21 cellular contexts compared by ENCODE assay signal in the genomic region with DNA sequence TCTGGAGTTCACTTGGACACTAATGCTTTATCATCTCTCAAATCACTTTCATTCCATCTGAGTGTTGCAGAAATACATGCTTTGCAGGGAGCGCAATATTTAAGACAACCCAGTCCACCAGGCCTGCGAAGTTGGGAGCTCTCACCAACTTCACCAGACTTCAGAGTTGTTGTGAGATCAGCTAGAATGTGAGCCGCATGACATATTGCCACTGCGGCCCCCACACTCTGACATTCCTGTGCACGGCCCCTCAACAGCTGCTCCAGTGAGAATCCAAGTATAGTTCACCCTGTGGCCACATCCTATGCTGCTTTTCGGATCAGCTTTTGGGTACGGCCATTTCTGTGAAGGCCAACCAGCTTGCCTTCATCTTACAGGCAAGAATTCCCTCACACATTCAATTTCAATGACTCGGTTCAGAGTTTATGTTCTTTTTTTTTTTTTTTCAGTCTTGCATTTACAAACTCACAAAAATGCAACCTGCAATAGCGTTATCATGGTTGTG.
A peak's percentile ranks its signal among the peaks of the same experiment; 100 is the strongest.
DNase-seq lines count a peak whose midpoint lies in the region; ATAC-seq and TF ChIP-seq lines count a peak whose summit lies in the region.
"Had no signal": no experiment of that assay in that cellular context is flagged by ENCODE, and none has a peak within 500 bp of the region (broad histone marks: within the 10 kb centered on the region; RNA-seq: fewer than 3 reads in every experiment).

No MANE protein-coding gene starts in this region.

- H3K4me1 Mint-ChIP-seq in neural progenitor cell: peaks cover 7% of the 10 kb centered on the region
- no peaks in the 10 kb centered on the region for H3K4me1 Mint-ChIP-seq in activated CD4-positive, alpha-beta T cell treated with anti-CD3 and anti-CD28 coated beads, Interleukin-2, amount 10 ng/mL, durations not matched to agents 7 days and 5 days
- H3K4me1 Mint-ChIP-seq: B cell; CD14-positive monocyte; CD8-positive, alpha-beta memory T cell; GM23338 had no signal

- no peak overlapping the region for H2AFZ ChIP-seq in neural progenitor cell (replicated peaks)
- H2AFZ ChIP-seq: GM23338 had no signal

- no peaks in the 10 kb centered on the region for H3K79me2 ChIP-seq in neural progenitor cell (ENCODE audit: low read depth)

- H3K4me3 ChIP-seq in SJCRH30: no peak overlapping the region
- H3K4me3 ChIP-seq in neural progenitor cell: no peak overlapping the region
- no peak overlapping the region for H3K4me3 ChIP-seq in aorta (ENCODE audit: low read length in 2 of 2)
- H3K4me3 ChIP-seq: BLaER1, GM12878, GM23338, HAP-1 had no signal

- no peak overlapping the region for H3K4me2 ChIP-seq in neural progenitor cell
- H3K4me2 ChIP-seq: BLaER1, GM23338 had no signal

- no peak overlapping the region for H3K4me3 Mint-ChIP-seq in neural progenitor cell
- H3K4me3 Mint-ChIP-seq in activated CD4-positive, alpha-beta T cell treated with anti-CD3 and anti-CD28 coated beads, Interleukin-2, amount 10 ng/mL, durations not matched to agents 7 days and 5 days: no peak overlapping the region
- H3K4me3 Mint-ChIP-seq: B cell; CD14-positive monocyte; CD4-positive, alpha-beta T cell; GM23338; HFFc6 had no signal

- ATAC-seq in aorta (ENCODE audit: low FRiP score) (peak; percentile 10), GM19397 (IDR thresholded peaks at IDR 0.05; ENCODE audit: unreplicated experiment) (no peak)
- ATAC-seq: GM12878, GM23338 had no signal

- H3K9ac ChIP-seq in neural progenitor cell: no peak overlapping the region
- H3K9ac ChIP-seq: BLaER1 had no signal

- H3K27me3 ChIP-seq in SJCRH30 (no peaks in the 10 kb centered on the region), neural progenitor cell (no peaks in the 10 kb centered on the region), aorta (ENCODE audit: control insufficient read depth in 1 of 2, insufficient read depth in 2 of 2, low read length in 1 of 2) (no peaks in the 10 kb centered on the region)
- H3K27me3 ChIP-seq: BLaER1 had no signal

- CTCF ChIA-PET in activated CD4-positive, alpha-beta T cell treated with anti-CD3 and anti-CD28 coated beads, Interleukin-2, amount 10 ng/mL, durations not matched to agents 7 days and 5 days (lab: Charles Lee): interaction anchor here (0.9 kb wide), 1 partner anchor 74 kb away, joined by 3 read pairs; no protein-coding TSS in a partner anchor

- no peaks in the 10 kb centered on the region for H4K20me1 ChIP-seq in neural progenitor cell (ENCODE audit: low read depth)
- H4K20me1 ChIP-seq: BLaER1 had no signal

- H3K4me1 ChIP-seq in SJCRH30 (no peaks in the 10 kb centered on the region; the same call in 1 of the 2 replicates), neural progenitor cell (no peaks in the 10 kb centered on the region), aorta (ENCODE audit: control insufficient read depth in 1 of 2, insufficient read depth in 2 of 2, low read length in 2 of 2) (no peaks in the 10 kb centered on the region)
- H3K4me1 ChIP-seq: BLaER1, HAP-1 had no signal

- intact Hi-C loops in aorta (cut with DNase I): no loop called here

- DNase-seq in SJCRH30 (peak; percentile 26 to 42), left kidney (ENCODE audit: low read depth, low spot score) (peak; percentile 31), neural progenitor cell (ENCODE audit: low spot score) (no peak), aorta (no peak), NK-92 (lab: John Stamatoyannopoulos, UW; ENCODE audit: unreplicated experiment) (no peak)
- no peak for DNase-seq in activated CD4-positive, alpha-beta T cell treated with anti-CD3 and anti-CD28 coated beads, Interleukin-2, amount 10 ng/mL, durations not matched to agents 7 days and 5 days
- DNase-seq: CD4-positive, alpha-beta T cell; CD8-positive, alpha-beta memory T cell; DMS 273 treated with DMSO at 0.1 percent for 48 hours; DMS79; EL; GDM1; HFFc6 had no signal

- WGBS in aorta, 2 donors: 51 to 65% methylated on average over 9 of the region's 9 CpGs

- H3K27me3 Mint-ChIP-seq in neural progenitor cell (ENCODE audit: insufficient read depth, low read depth): peaks cover 4% of the 10 kb centered on the region
- H3K27me3 Mint-ChIP-seq in activated CD4-positive, alpha-beta T cell treated with anti-CD3 and anti-CD28 coated beads, Interleukin-2, amount 10 ng/mL, durations not matched to agents 7 days and 5 days: no peaks in the 10 kb centered on the region
- H3K27me3 Mint-ChIP-seq: B cell; CD4-positive, alpha-beta T cell had no signal

- TF ChIP-seq CTCF in neural progenitor cell (IDR thresholded peaks at IDR 0.05): no peak

- H3K36me3 Mint-ChIP-seq in neural progenitor cell: no peaks in the 10 kb centered on the region
- no peaks in the 10 kb centered on the region for H3K36me3 Mint-ChIP-seq in activated CD4-positive, alpha-beta T cell treated with anti-CD3 and anti-CD28 coated beads, Interleukin-2, amount 10 ng/mL, durations not matched to agents 7 days and 5 days (ENCODE audit: low read depth)
- H3K36me3 Mint-ChIP-seq: CD14-positive monocyte; CD8-positive, alpha-beta memory T cell had no signal

- H3K9me3 Mint-ChIP-seq in neural progenitor cell: peaks cover 25% of the 10 kb centered on the region
- peaks cover 8% of the 10 kb centered on the region for H3K9me3 Mint-ChIP-seq in activated CD4-positive, alpha-beta T cell treated with anti-CD3 and anti-CD28 coated beads, Interleukin-2, amount 10 ng/mL, durations not matched to agents 7 days and 5 days

- H3K27ac Mint-ChIP-seq in neural progenitor cell: peak overlapping the region; percentile 24
- no peak overlapping the region for H3K27ac Mint-ChIP-seq in activated CD4-positive, alpha-beta T cell treated with anti-CD3 and anti-CD28 coated beads, Interleukin-2, amount 10 ng/mL, durations not matched to agents 7 days and 5 days
- H3K27ac Mint-ChIP-seq: B cell; CD14-positive monocyte; CD4-positive, alpha-beta T cell; CD8-positive, alpha-beta memory T cell; GM23338; HFFc6 had no signal

- H3K27ac ChIP-seq in SJCRH30: 0 out of 2 replicates have a peak overlapping the region, but pooled peaks have one; percentile 3
- H3K27ac ChIP-seq in neural progenitor cell: no peak overlapping the region
- no peak overlapping the region for H3K27ac ChIP-seq in aorta (ENCODE audit: low read depth in 1 of 2, low read length in 2 of 2)
- H3K27ac ChIP-seq: 22Rv1, BLaER1 had no signal

- no peaks in the 10 kb centered on the region for H3F3A ChIP-seq in neural progenitor cell (ENCODE audit: low read depth)

- POLR2A ChIA-PET in activated CD4-positive, alpha-beta T cell treated with anti-CD3 and anti-CD28 coated beads, Interleukin-2, amount 10 ng/mL, durations not matched to agents 7 days and 5 days (lab: Charles Lee): no interaction called here

- H3K36me3 ChIP-seq in SJCRH30 (no peaks in the 10 kb centered on the region), neural progenitor cell (no peaks in the 10 kb centered on the region), aorta (ENCODE audit: control insufficient read depth in 1 of 2, insufficient read depth in 2 of 2, low read length in 1 of 2) (no peaks in the 10 kb centered on the region)
- H3K36me3 ChIP-seq: BLaER1, HAP-1 had no signal

- H3K9me3 ChIP-seq in SJCRH30 (replicated peaks) (no peaks in the 10 kb centered on the region), neural progenitor cell (ENCODE audit: low read depth) (no peaks in the 10 kb centered on the region), aorta (ENCODE audit: control insufficient read depth, low read length) (no peaks in the 10 kb centered on the region)
- H3K9me3 ChIP-seq: BLaER1, HAP-1 had no signal

Comparison
In these comparisons a context has a peak if more than half of its experiments do, and no peak if none do; other contexts are left out.
1. DNase-seq: peak in SJCRH30 (2 of 2) and left kidney (single experiment); none in neural progenitor cell (single experiment), aorta (0 of 2), activated CD4-positive, alpha-beta T cell treated with anti-CD3 and anti-CD28 coated beads, Interleukin-2, amount 10 ng/mL, durations not matched to agents 7 days and 5 days (single experiment) and NK-92 (single experiment).